ENCODE assay signal across 8 cellular contexts in the genomic region with DNA sequence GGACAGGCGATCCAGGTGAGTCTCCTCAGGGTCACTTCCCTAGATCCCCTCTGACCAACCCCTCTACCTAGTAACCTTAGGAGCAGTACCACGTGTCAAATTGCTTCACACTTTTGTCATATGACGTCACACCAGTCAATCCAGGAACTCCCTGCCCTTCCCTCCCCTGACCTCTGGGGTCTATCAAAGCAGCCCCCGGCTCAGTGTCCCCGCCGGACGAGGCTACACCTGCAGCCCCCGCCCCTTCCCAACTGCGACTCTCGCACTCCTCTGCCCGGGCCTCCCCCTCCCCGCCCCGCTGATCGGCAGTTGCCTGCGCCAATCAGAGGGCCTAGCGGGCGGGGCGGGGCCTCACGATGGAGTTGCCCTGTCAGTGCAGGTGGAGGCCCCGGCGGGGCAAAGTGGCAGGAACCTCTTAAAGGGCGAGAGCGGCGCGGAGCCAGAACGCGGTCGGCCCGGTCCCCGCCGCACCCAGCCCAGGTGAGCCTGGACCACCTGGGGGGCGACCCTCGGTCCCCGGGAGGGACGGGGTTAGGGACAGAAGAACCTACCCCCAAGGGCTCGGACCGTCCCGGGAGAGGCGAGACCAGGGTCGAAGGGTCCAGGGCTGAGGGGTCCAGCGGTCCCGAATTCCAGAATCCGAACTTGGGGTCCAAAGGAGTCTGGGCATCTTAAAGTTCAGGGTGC. TPM values are rescaled to one million over a fixed set of nuclear protein-coding genes. Genes with fewer than 3 reads are reported as not detected.
DNase-seq lines count a peak whose midpoint lies in the region; ATAC-seq and TF ChIP-seq lines count a peak whose summit lies in the region.

No MANE protein-coding gene starts in this region.

- H3K9me3 ChIP-seq in HUES48 (ENCODE audit: control insufficient read depth, insufficient read depth, low read length): no peaks in the 10 kb centered on the region
- H3K9me3 ChIP-seq in mucosa of stomach (ENCODE audit: control insufficient read depth, low read length): no peaks in the 10 kb centered on the region

- no peak for TF ChIP-seq CTCF in BJ (IDR thresholded peaks at IDR 0.05; ENCODE audit: insufficient read depth, low read depth, low read length)

- ATAC-seq in GM19324 (IDR thresholded peaks at IDR 0.05; ENCODE audit: low FRiP score, unreplicated experiment): peak; percentile 71

- H3K4me1 ChIP-seq in HUES48 (ENCODE audit: control insufficient read depth, insufficient read depth, low read length) (peaks cover 31% of the 10 kb centered on the region), mucosa of stomach (ENCODE audit: control insufficient read depth, insufficient read depth, low read length) (peaks cover 47% of the 10 kb centered on the region)

- H3K36me3 ChIP-seq in BJ (ENCODE audit: control insufficient read depth, insufficient read depth, low read length): no peaks in the 10 kb centered on the region
- H3K36me3 ChIP-seq in HUES48 (ENCODE audit: control insufficient read depth, insufficient read depth, low read length): no peaks in the 10 kb centered on the region
- no peaks in the 10 kb centered on the region for H3K36me3 ChIP-seq in mucosa of stomach (ENCODE audit: control insufficient read depth, insufficient read depth, low read length)

- DNase-seq in BJ (ENCODE audit: low read depth): no peak
- peak; percentile 93 for DNase-seq in OCI-M1 (lab: John Stamatoyannopoulos, UW)
- peak; percentile 92 for DNase-seq in activated T-cell treated with anti-CD3 and anti-CD28 coated beads, Interleukin-2, amount 50 U/mL, for 1 hour
- DNase-seq in erythroblast (lab: John Stamatoyannopoulos, UW): peak; percentile 93 to 95
- DNase-seq in stimulated activated CD8-positive, alpha-beta memory T cell treated with anti-CD3 and anti-CD28 coated beads, Interleukin-4, amount 100 ng/mL, for 48 hours: peak; percentile 92

- CTCF ChIA-PET in BJ (lab: Yijun Ruan, JAX): interaction anchor here (0.8 to 14.8 kb wide), 6 partner anchors 10 to 316 kb away, joined by 3 to 152 read pairs (median 4); no protein-coding TSS in a partner anchor

- H3K4me3 ChIP-seq in BJ (ENCODE audit: low read depth, low read length): peak overlapping the region; percentile 82
- peak overlapping the region; percentile 88 for H3K4me3 ChIP-seq in HUES48 (ENCODE audit: low read depth, low read length)
- H3K4me3 ChIP-seq in mucosa of stomach (ENCODE audit: low read length): peak overlapping the region; percentile 65

- POLR2A ChIA-PET in BJ (lab: Charles Lee): no interaction called here

- no peaks in the 10 kb centered on the region for H3K27me3 ChIP-seq in BJ (ENCODE audit: control insufficient read depth, insufficient read depth, low read length)
- H3K27me3 ChIP-seq in HUES48 (ENCODE audit: control insufficient read depth, insufficient read depth, low read length): peaks cover 11% of the 10 kb centered on the region
- H3K27me3 ChIP-seq in mucosa of stomach (ENCODE audit: control insufficient read depth, insufficient read depth, low read length): no peaks in the 10 kb centered on the region

- peak; percentile 81 for TF ChIP-seq POLR2A in erythroblast (IDR thresholded peaks at IDR 0.05; ENCODE audit: low read length)

- H3K27ac ChIP-seq in HUES48 (ENCODE audit: low read depth, low read length): no peak overlapping the region

- H3K9ac ChIP-seq in HUES48 (ENCODE audit: low read depth, low read length) (no peak overlapping the region), mucosa of stomach (ENCODE audit: low read length) (peak overlapping the region; percentile 95)

RNA-seq across cellular contexts. Expression of gene EPB41, which starts 27.5 kb away (rescaled TPM):
- 7.5 and 13.8 TPM in 2 replicates for polyA plus RNA-seq in BJ (2011; rRNA removed)
- 10.1 and 11.2 TPM in 2 replicates for polyA minus RNA-seq in BJ (2011; rRNA and poly(A)+ RNA removed)
